29 cellular contexts compared by ENCODE assay signal in the genomic region with DNA sequence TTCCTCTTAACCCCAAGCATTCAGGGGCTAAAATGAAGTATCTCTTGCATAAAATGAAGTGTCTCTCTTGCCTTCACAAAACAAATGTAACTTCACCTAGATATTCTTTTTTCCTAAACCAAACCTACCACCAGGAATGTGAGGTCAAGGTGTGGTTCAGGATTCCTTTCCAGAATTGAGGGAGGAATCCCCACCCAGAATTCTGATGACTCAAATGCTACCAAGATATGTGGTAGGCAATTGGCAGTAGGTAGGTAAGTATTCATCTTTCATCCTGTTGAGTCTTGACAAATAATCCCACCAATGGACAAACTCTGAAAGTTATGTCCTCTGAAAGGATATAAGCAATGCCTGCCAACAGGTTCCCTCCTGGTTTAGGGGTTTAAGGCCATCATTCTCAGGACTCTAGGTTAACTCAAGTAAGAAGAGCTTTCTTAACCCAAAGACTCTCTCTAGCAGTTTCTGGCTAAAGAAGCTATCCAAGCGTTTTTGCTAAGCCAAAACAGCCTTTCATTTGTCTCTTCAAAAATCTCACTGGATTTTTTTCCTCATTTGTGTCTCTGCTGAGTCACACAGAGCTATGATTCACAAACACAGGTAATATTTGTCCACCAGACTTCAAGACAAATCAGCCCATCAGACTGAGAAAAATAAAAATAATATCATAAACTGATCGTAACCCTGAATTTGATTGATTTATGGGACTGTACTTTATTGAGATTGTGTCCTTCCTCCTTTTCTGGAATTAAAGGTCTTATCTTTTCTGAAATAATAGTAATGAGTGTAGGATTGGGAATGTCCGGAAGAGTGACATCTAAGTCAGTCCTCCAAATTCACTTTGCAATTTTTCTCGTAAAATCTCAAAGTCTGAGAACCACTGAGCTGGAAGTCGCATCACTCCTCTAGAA. TPM values are rescaled to one million over a fixed set of nuclear protein-coding genes. Genes with fewer than 3 reads are reported as not detected.
A peak's percentile ranks its signal among the peaks of the same experiment; 100 is the strongest.
DNase-seq lines count a peak whose midpoint lies in the region; ATAC-seq, FAIRE-seq and TF ChIP-seq lines count a peak whose summit lies in the region.
"Had no signal": no experiment of that assay in that cellular context is flagged by ENCODE, and none has a peak within 500 bp of the region (broad histone marks: within the 10 kb centered on the region; RNA-seq: fewer than 3 reads in every experiment).

No MANE protein-coding gene starts in this region.

- TSS peak; percentile 86 for BruUV-seq in PC-3 (replicated peaks; lab: Mats Ljungman, UMichigan)

- H3K4me3 ChIP-seq in A549 (no peak overlapping the region), PC-3 (ENCODE audit: low read length) (peak overlapping the region; percentile 36), endodermal cell (ENCODE audit: low read length) (no peak overlapping the region), trophoblast cell (ENCODE audit: low read depth, low read length) (no peak overlapping the region)
- H3K4me3 ChIP-seq: esophagus muscularis mucosa, GM12878, lung, neural progenitor cell, right lobe of liver, tibial artery had no signal

- H3K79me1 ChIP-seq in trophoblast cell (ENCODE audit: low read length), result peaks cover 18% of the 10 kb centered on the region

- no peak for ATAC-seq in A549
- peak; percentile 60 for ATAC-seq in PC-3
- no peak for ATAC-seq in HG03039 (IDR thresholded peaks at IDR 0.05; ENCODE audit: unreplicated experiment)
- ATAC-seq: GM12878, right lobe of liver, T-helper 17 cell had no signal

- intact Hi-C loops in PC-3 (cut with micrococcal nuclease), result no loop called here

- no peaks in the 10 kb centered on the region for H3K27me3 Mint-ChIP-seq in endodermal cell (ENCODE audit: insufficient read depth)
- H3K27me3 Mint-ChIP-seq: B cell, brain, T-helper 17 cell had no signal

- H4K12ac ChIP-seq in trophoblast cell (ENCODE audit: low read depth, low read length), result no peak overlapping the region

- H3K4ac ChIP-seq in trophoblast cell (ENCODE audit: low read depth, low read length), result no peak overlapping the region

- peaks cover 24% of the 10 kb centered on the region for H3K36me3 Mint-ChIP-seq in endodermal cell (ENCODE audit: low read depth)

- peak overlapping the region; percentile 49 to 56; a peak in 5 of 6 replicates for H3K27ac ChIP-seq in A549
- H3K27ac ChIP-seq in PC-3 (ENCODE audit: low read length), result peak overlapping the region; percentile 96
- no peak overlapping the region for H3K27ac ChIP-seq in endodermal cell (ENCODE audit: low read depth, low read length)
- no peak overlapping the region for H3K27ac ChIP-seq in trophoblast cell (ENCODE audit: low read depth, low read length)
- H3K27ac ChIP-seq: esophagus muscularis mucosa, neural progenitor cell, right lobe of liver, tibial artery had no signal

- no peak for FAIRE-seq in A549 (lab: Jason Lieb, UNC)
- FAIRE-seq: GM12878, H1 had no signal

- H3K4me3 Mint-ChIP-seq in endodermal cell, result no peak overlapping the region
- H3K4me3 Mint-ChIP-seq: B cell, brain, neural progenitor cell, T-helper 17 cell had no signal

- H3K4me2 ChIP-seq in A549 (peak overlapping the region; percentile 41), PC-3 (ENCODE audit: low read length) (peak overlapping the region; percentile 74), trophoblast cell (ENCODE audit: low read length) (no peak overlapping the region)
- H3K4me2 ChIP-seq: neural progenitor cell had no signal

- no peak overlapping the region for H2BK120ac ChIP-seq in trophoblast cell (ENCODE audit: insufficient read depth, low read length, poor library complexity)

- H2AFZ ChIP-seq in PC-3 (ENCODE audit: low read length) (peak overlapping the region; percentile 10; the same call in 1 of the 2 replicates), trophoblast cell (ENCODE audit: insufficient read depth, low read length, poor library complexity) (no peak overlapping the region)
- H2AFZ ChIP-seq: neural progenitor cell had no signal

- no peaks in the 10 kb centered on the region for H3K79me2 ChIP-seq in PC-3 (ENCODE audit: low read length)
- peaks cover 2% of the 10 kb centered on the region for H3K79me2 ChIP-seq in trophoblast cell (ENCODE audit: control insufficient read depth, insufficient read depth, low read length, poor library complexity)

- 0 out of 2 replicates have a peak, but pooled peaks cover 2% of the 10 kb centered on the region for H3K36me3 ChIP-seq in PC-3 (ENCODE audit: low read depth, low read length)
- peaks cover 7% of the 10 kb centered on the region for H3K36me3 ChIP-seq in endodermal cell (ENCODE audit: control insufficient read depth, insufficient read depth, low read length)
- H3K36me3 ChIP-seq in trophoblast cell (ENCODE audit: control insufficient read depth in 1 of 2, insufficient read depth in 2 of 2, low read length in 2 of 2), result peaks cover 0 to 2% of the 10 kb centered on the region in 2 experiments
- H3K36me3 ChIP-seq: esophagus muscularis mucosa, neural progenitor cell, right lobe of liver, tibial artery had no signal

- CTCF ChIA-PET in A549 (lab: Yijun Ruan, JAX), result interaction anchor here (2.2 kb wide), 1 partner anchor 8 kb away, joined by 6 read pairs; no protein-coding TSS in a partner anchor
- CTCF ChIA-PET in PC-3 (lab: Charles Lee), result no interaction called here

- H4K8ac ChIP-seq in trophoblast cell (ENCODE audit: low read depth, low read length), result no peak overlapping the region

- peaks cover 19% of the 10 kb centered on the region for H3F3A ChIP-seq in PC-3 (ENCODE audit: low read length, unreplicated experiment)

- TF ChIP-seq EP300 in A549 (IDR thresholded peaks at IDR 0.05), result no peak

- TF ChIP-seq POLR2A in A549 (IDR thresholded peaks at IDR 0.05; ENCODE audit: low read length), result no peak

- no peak for TF ChIP-seq RAD21 in A549 (conservative IDR thresholded peaks at IDR 0.05 in 1 of 2, IDR thresholded peaks at IDR 0.05 in 1 of 2)

- H3K27me3 ChIP-seq in PC-3 (ENCODE audit: low read length), result no peaks in the 10 kb centered on the region
- H3K27me3 ChIP-seq in endodermal cell (ENCODE audit: control insufficient read depth, insufficient read depth, low read length, poor library complexity, severe bottlenecking), result no peaks in the 10 kb centered on the region
- no peaks in the 10 kb centered on the region for H3K27me3 ChIP-seq in trophoblast cell (ENCODE audit: insufficient read depth, low read length)
- H3K27me3 ChIP-seq: esophagus muscularis mucosa, neural progenitor cell, right lobe of liver, tibial artery had no signal

- no peaks in the 10 kb centered on the region for H3K9me3 Mint-ChIP-seq in endodermal cell
- H3K9me3 Mint-ChIP-seq: brain had no signal

- 80% methylated on average over 5 of the region's 5 CpGs for WGBS in A549 (ENCODE audit: missing lambda C conversion rate)
- 89 to 95% methylated on average over 4 to 5 of the region's 5 CpGs for WGBS in endodermal cell (ENCODE audit: insufficient coverage in 1 of 2, insufficient read length in 1 of 2), 2 experiments
- no CpG with 5 or more reads among the region's 5 CpGs for WGBS in trophoblast cell (ENCODE audit: extremely low coverage, insufficient coverage, insufficient read length)

- H3K9ac ChIP-seq in PC-3 (ENCODE audit: low read length), result peak overlapping the region; percentile 72
- no peak overlapping the region for H3K9ac ChIP-seq in endodermal cell (ENCODE audit: extremely low read depth, low read length, poor library complexity, severe bottlenecking)
- no peak overlapping the region for H3K9ac ChIP-seq in trophoblast cell (ENCODE audit: low read length)
- H3K9ac ChIP-seq: neural progenitor cell had no signal

- no peak overlapping the region for H3K18ac ChIP-seq in trophoblast cell (ENCODE audit: low read length)

- no peak overlapping the region for H3K14ac ChIP-seq in trophoblast cell (ENCODE audit: low read length)

- no peak overlapping the region for H2AK5ac ChIP-seq in trophoblast cell (ENCODE audit: low read length)

- no peak overlapping the region for H2BK5ac ChIP-seq in trophoblast cell (ENCODE audit: low read depth, low read length, poor library complexity)

- H4K91ac ChIP-seq in trophoblast cell (ENCODE audit: low read depth, low read length), result no peak overlapping the region

- in situ Hi-C loops in KBM-7 (cut with MboI; ENCODE audit: low pct_unique_long_range_greater_than_20kb, low sequenced_read_pairs), result no loop called here

- TF ChIP-seq CTCF in A549 (IDR thresholded peaks at IDR 0.05), result no peak
- no peak for TF ChIP-seq CTCF in PC-3 (conservative IDR thresholded peaks at IDR 0.05; ENCODE audit: low read depth, low read length)
- TF ChIP-seq CTCF in endodermal cell (conservative IDR thresholded peaks at IDR 0.05), result no peak
- TF ChIP-seq CTCF in GM10266 (IDR thresholded peaks at IDR 0.05; ENCODE audit: control insufficient read depth, insufficient read depth, low read depth, missing control alignments), result no peak

- H2BK12ac ChIP-seq in trophoblast cell (ENCODE audit: low read length), result no peak overlapping the region

- DNase-seq in A549 (ENCODE audit: low read depth in 1 of 2, low spot score in 1 of 2) (no peak), PC-3 (peak; percentile 98), endodermal cell (peak; percentile 5), trophoblast cell (peak; percentile 30 to 82), GM10266 (ENCODE audit: extremely low spot score) (no peak), KBM-7 (no peak)
- DNase-seq in activated CD4-positive, alpha-beta T cell treated with anti-CD3 and anti-CD28 coated beads, Interleukin-2, amount 50 U/mL, for 48 hours, result no peak
- DNase-seq: activated CD4-positive, alpha-beta T cell treated with anti-CD3 and anti-CD28 coated beads for 1 hour; DND-41; Karpas-422; NCI-H1092; NCI-H2029 treated with DMSO at 0.1 percent for 48 hours; NCI-H446; NCI-H82; posterior cingulate gyrus; right lobe of liver; SIG-M5; stimulated activated naive CD4-positive, alpha-beta T cell treated with Interleukin-2 at 50 U/mL for 16 hours; T-helper 17 cell; tibial artery had no signal

- POLR2A ChIA-PET in A549 (lab: Yijun Ruan, JAX) (no interaction called here), PC-3 (lab: Charles Lee; ENCODE audit: unreplicated experiment) (no interaction called here)

- H4K20me1 ChIP-seq in PC-3 (ENCODE audit: low read length), result no peaks in the 10 kb centered on the region

- no peak overlapping the region for H3K23ac ChIP-seq in trophoblast cell (ENCODE audit: low read length)

- no peak overlapping the region for H3K27ac Mint-ChIP-seq in endodermal cell
- H3K27ac Mint-ChIP-seq: B cell, brain, T-helper 17 cell had no signal

- peaks cover 33% of the 10 kb centered on the region for H3K4me1 ChIP-seq in A549
- H3K4me1 ChIP-seq in PC-3 (ENCODE audit: insufficient read depth, low read length), result peaks cover 52% of the 10 kb centered on the region
- peaks cover 20% of the 10 kb centered on the region for H3K4me1 ChIP-seq in endodermal cell (ENCODE audit: control insufficient read depth, insufficient read depth, low read length)
- peaks cover 29 to 40% of the 10 kb centered on the region in 2 experiments for H3K4me1 ChIP-seq in trophoblast cell (ENCODE audit: control insufficient read depth in 1 of 2, insufficient read depth in 2 of 2, low read length in 2 of 2)
- H3K4me1 ChIP-seq: right lobe of liver had no signal

- peaks cover 49% of the 10 kb centered on the region for H3K4me1 Mint-ChIP-seq in endodermal cell

- no peaks in the 10 kb centered on the region for H3K9me2 ChIP-seq in PC-3 (replicated peaks; ENCODE audit: low read length)

- H3K9me3 ChIP-seq in A549, result no peaks in the 10 kb centered on the region
- no peaks in the 10 kb centered on the region for H3K9me3 ChIP-seq in PC-3 (ENCODE audit: low read length)
- no peaks in the 10 kb centered on the region for H3K9me3 ChIP-seq in endodermal cell (ENCODE audit: control insufficient read depth, low read length)
- H3K9me3 ChIP-seq in trophoblast cell (ENCODE audit: insufficient read depth, low read depth, low read length), result no peaks in the 10 kb centered on the region
- H3K9me3 ChIP-seq: esophagus muscularis mucosa, right lobe of liver, tibial artery had no signal

RNA-seq across cellular contexts. Expression of a gene that starts 26.0 kb away (rescaled TPM):
- polyA plus RNA-seq in A549 (2011; rRNA removed), result 275 and 301 TPM in 2 replicates
- 218 and 250 TPM in 2 replicates for polyA plus RNA-seq in A549 (2012; cell fraction: cytosol; rRNA removed)
- 179 and 219 TPM in 2 replicates for polyA plus RNA-seq in A549 (2012; cell fraction: nucleus; rRNA removed)
- 293 to 322 TPM (median 297 TPM) in 3 replicates for polyA plus RNA-seq in A549 (2017; fragmentation: RNase III; extraction: RNeasy Plus Mini Kit Qiagen cat#74134 plus additional on column Dnase treatment)
- 352 and 361 TPM in 2 replicates for polyA minus RNA-seq in A549 (2011; rRNA and poly(A)+ RNA removed)
- total RNA-seq in PC-3 (2014; rRNA removed), result 76.2 and 76.6 TPM in 2 replicates
- 10 to 100 TPM; 19.4 to 34.6 TPM for total RNA-seq in endodermal cell
- 19.0 TPM for polyA plus RNA-seq in endodermal cell (2013, experiment 1 of 2)
- 23.3 TPM for polyA plus RNA-seq in endodermal cell (2013, experiment 2 of 2)
- 12.9 TPM in 2 replicates for polyA plus RNA-seq in trophoblast cell (2013)

RNA-seq across cellular contexts. Expression of a gene that starts 38.6 kb away (rescaled TPM):
- polyA plus RNA-seq in A549 (2011; rRNA removed) (9.6 and 10.4 TPM in 2 replicates), A549 (2017; fragmentation: RNase III; extraction: RNeasy Plus Mini Kit Qiagen cat#74134 plus additional on column Dnase treatment) (14.3 to 19.5 TPM (median 15.3 TPM) in 3 replicates)
- polyA plus RNA-seq in A549 (2012; cell fraction: cytosol; rRNA removed), result 4.7 and 5.8 TPM in 2 replicates
- polyA plus RNA-seq in A549 (2012; cell fraction: nucleus; rRNA removed), result 36.0 and 53.9 TPM in 2 replicates
- 37.1 and 37.8 TPM in 2 replicates for polyA minus RNA-seq in A549 (2011; rRNA and poly(A)+ RNA removed)
- total RNA-seq in PC-3 (2014; rRNA removed) (7.0 and 7.2 TPM in 2 replicates), endodermal cell (under 1 TPM in 1 of 2 donors, not detected in 1; 0.55 TPM)
- polyA plus RNA-seq in endodermal cell (2013, experiment 1 of 2), result 0.25 TPM
- polyA plus RNA-seq in endodermal cell (2013, experiment 2 of 2), result 0.70 TPM
- 0.30 and 0.58 TPM in 2 replicates for polyA plus RNA-seq in trophoblast cell (2013)
- total RNA-seq: H1, OCI-LY7 had no signal

RNA-seq across cellular contexts. Expression of a gene that starts 41.4 kb away (rescaled TPM):
- polyA plus RNA-seq in A549 (2011; rRNA removed) (40.5 and 49.6 TPM in 2 replicates), A549 (2017; fragmentation: RNase III; extraction: RNeasy Plus Mini Kit Qiagen cat#74134 plus additional on column Dnase treatment) (34.4 to 43.8 TPM (median 43.4 TPM) in 3 replicates)
- 21.3 and 25.7 TPM in 2 replicates for polyA plus RNA-seq in A549 (2012; cell fraction: cytosol; rRNA removed)
- polyA plus RNA-seq in A549 (2012; cell fraction: nucleus; rRNA removed), result 8.8 and 10.7 TPM in 2 replicates
- 21.2 and 27.1 TPM in 2 replicates for polyA minus RNA-seq in A549 (2011; rRNA and poly(A)+ RNA removed)
- total RNA-seq in PC-3 (2014; rRNA removed) (49.6 and 94.1 TPM in 2 replicates), endodermal cell (10 to 100 TPM; 75.1 to 81.2 TPM)
- 61.2 TPM for polyA plus RNA-seq in endodermal cell (2013, experiment 1 of 2)
- polyA plus RNA-seq in endodermal cell (2013, experiment 2 of 2), result 62.7 TPM
- 21.5 and 22.0 TPM in 2 replicates for polyA plus RNA-seq in trophoblast cell (2013)

Comparison
In these comparisons a context has a peak if more than half of its experiments do, and no peak if none do; other contexts are left out.
1. DNase-seq: peak in PC-3 (single experiment), endodermal cell (single experiment) and trophoblast cell (2 of 2); none in A549 (0 of 2), GM10266 (single experiment), KBM-7 (single experiment) and activated CD4-positive, alpha-beta T cell treated with anti-CD3 and anti-CD28 coated beads, Interleukin-2, amount 50 U/mL, for 48 hours (0 of 2).
2. H3K27ac ChIP-seq: peak in A549 (2 of 2) and PC-3 (single experiment); none in endodermal cell (single experiment) and trophoblast cell (single experiment).